ENCODE assay signal across 8 cellular contexts in genomic region chr2:11697103-11697871, GRCh38. TPM values are rescaled to one million over a fixed set of nuclear protein-coding genes. Genes with fewer than 3 reads are reported as not detected.
DNase-seq lines count a peak whose midpoint lies in the region; ATAC-seq and TF ChIP-seq lines count a peak whose summit lies in the region.

No MANE protein-coding gene starts in this region.

- no peaks in the 10 kb centered on the region for H3K36me3 Mint-ChIP-seq in nephron progenitor cell (ENCODE audit: low read depth)
- no peaks in the 10 kb centered on the region for H3K36me3 Mint-ChIP-seq in activated CD4-positive, alpha-beta T cell treated with anti-CD3 and anti-CD28 coated beads, Interleukin-2, amount 10 ng/mL, durations not matched to agents 7 days and 5 days (ENCODE audit: low read depth)

- TF ChIP-seq CTCF in BE2C (IDR thresholded peaks at IDR 0.05; ENCODE audit: low read depth, low read length) (no peak), nephron progenitor cell (IDR thresholded peaks at IDR 0.05) (no peak), GM13976 (IDR thresholded peaks at IDR 0.05; ENCODE audit: borderline replicate concordance, control extremely low read depth, extremely low read depth, insufficient read depth, missing control alignments) (no peak)

- peaks cover 50% of the 10 kb centered on the region for H3K4me1 ChIP-seq in BE2C

- H3K9me3 ChIP-seq in BE2C = no peaks in the 10 kb centered on the region

- POLR2A ChIA-PET in activated CD4-positive, alpha-beta T cell treated with anti-CD3 and anti-CD28 coated beads, Interleukin-2, amount 10 ng/mL, durations not matched to agents 7 days and 5 days (lab: Charles Lee) = no interaction called here

- H3K4me3 Mint-ChIP-seq in nephron progenitor cell = no peak overlapping the region
- no peak overlapping the region for H3K4me3 Mint-ChIP-seq in activated CD4-positive, alpha-beta T cell treated with anti-CD3 and anti-CD28 coated beads, Interleukin-2, amount 10 ng/mL, durations not matched to agents 7 days and 5 days

- CTCF ChIA-PET in activated CD4-positive, alpha-beta T cell treated with anti-CD3 and anti-CD28 coated beads, Interleukin-2, amount 10 ng/mL, durations not matched to agents 7 days and 5 days (lab: Charles Lee) = interaction anchor here (0.8 to 1.5 kb wide), 3 partner anchors 14 to 87 kb away, joined by 3 to 6 read pairs (median 3); no protein-coding TSS in a partner anchor

- H3K4me1 Mint-ChIP-seq in nephron progenitor cell = peaks cover 33% of the 10 kb centered on the region
- H3K4me1 Mint-ChIP-seq in activated CD4-positive, alpha-beta T cell treated with anti-CD3 and anti-CD28 coated beads, Interleukin-2, amount 10 ng/mL, durations not matched to agents 7 days and 5 days = peaks cover 3% of the 10 kb centered on the region

- no peaks in the 10 kb centered on the region for H3K9me3 Mint-ChIP-seq in nephron progenitor cell
- H3K9me3 Mint-ChIP-seq in activated CD4-positive, alpha-beta T cell treated with anti-CD3 and anti-CD28 coated beads, Interleukin-2, amount 10 ng/mL, durations not matched to agents 7 days and 5 days = no peaks in the 10 kb centered on the region

- H3K27ac Mint-ChIP-seq in nephron progenitor cell = peak overlapping the region; percentile 50
- no peak overlapping the region for H3K27ac Mint-ChIP-seq in activated CD4-positive, alpha-beta T cell treated with anti-CD3 and anti-CD28 coated beads, Interleukin-2, amount 10 ng/mL, durations not matched to agents 7 days and 5 days

- no peak overlapping the region for H3K4me3 ChIP-seq in BE2C (ENCODE audit: low read depth, low read length)

- peaks cover 9% of the 10 kb centered on the region for H3K27me3 Mint-ChIP-seq in nephron progenitor cell (ENCODE audit: low read depth, poor library complexity)
- peaks cover 3% of the 10 kb centered on the region for H3K27me3 Mint-ChIP-seq in activated CD4-positive, alpha-beta T cell treated with anti-CD3 and anti-CD28 coated beads, Interleukin-2, amount 10 ng/mL, durations not matched to agents 7 days and 5 days

- no peaks in the 10 kb centered on the region for H3K27me3 ChIP-seq in BE2C

- H3K36me3 ChIP-seq in BE2C = no peaks in the 10 kb centered on the region

- ATAC-seq in esophagus mucosa (peak; percentile 37), GM21528 (IDR thresholded peaks at IDR 0.05; ENCODE audit: low FRiP score, unreplicated experiment) (no peak)

- in situ Hi-C loops in GM13976 (cut with MboI; ENCODE audit: low sequenced_read_pairs, unreplicated experiment) = no loop called here

- peak; percentile 84 for DNase-seq in BE2C
- peak; percentile 80 for DNase-seq in NCI-H1694 (lab: John Stamatoyannopoulos, UW)
- DNase-seq in nephron progenitor cell = peak; percentile 62
- DNase-seq in stimulated activated CD4-positive, alpha-beta T cell treated with anti-CD3 and anti-CD28 coated beads, Interleukin-4, amount 100 ng/mL, for 4 hours = no peak
- no peak for DNase-seq in GM13976 (ENCODE audit: low spot score)
- DNase-seq in activated CD4-positive, alpha-beta T cell treated with anti-CD3 and anti-CD28 coated beads, Interleukin-2, amount 10 ng/mL, durations not matched to agents 7 days and 5 days = no peak

RNA-seq across cellular contexts. Expression of gene NTSR2, which starts 27.3 kb away (rescaled TPM):
- polyA plus RNA-seq in BE2C (2012; ENCODE audit: insufficient read depth, insufficient read length, low read depth) = not detected
- not detected for total RNA-seq in esophagus mucosa
- not detected for total RNA-seq in activated CD4-positive, alpha-beta T cell treated with anti-CD3 and anti-CD28 coated beads, Interleukin-2, amount 10 ng/mL, durations not matched to agents 7 days and 5 days

RNA-seq across cellular contexts. Expression of gene LPIN1, which starts 49.1 kb away (rescaled TPM):
- polyA plus RNA-seq in BE2C (2012; ENCODE audit: insufficient read depth, insufficient read length, low read depth) = 89.6 TPM
- 33.6 TPM for total RNA-seq in esophagus mucosa
- 10 to 100 TPM; 58.9 to 62.2 TPM for total RNA-seq in activated CD4-positive, alpha-beta T cell treated with anti-CD3 and anti-CD28 coated beads, Interleukin-2, amount 10 ng/mL, durations not matched to agents 7 days and 5 days

Comparison
In these comparisons a context has a peak if more than half of its experiments do, and no peak if none do; other contexts are left out.
1. DNase-seq: peak in BE2C (single experiment), NCI-H1694 (single experiment) and nephron progenitor cell (single experiment); none in stimulated activated CD4-positive, alpha-beta T cell treated with anti-CD3 and anti-CD28 coated beads, Interleukin-4, amount 100 ng/mL, for 4 hours (0 of 2), GM13976 (single experiment) and activated CD4-positive, alpha-beta T cell treated with anti-CD3 and anti-CD28 coated beads, Interleukin-2, amount 10 ng/mL, durations not matched to agents 7 days and 5 days (single experiment).